8 cellular contexts compared by ENCODE assay signal in the genomic region with DNA sequence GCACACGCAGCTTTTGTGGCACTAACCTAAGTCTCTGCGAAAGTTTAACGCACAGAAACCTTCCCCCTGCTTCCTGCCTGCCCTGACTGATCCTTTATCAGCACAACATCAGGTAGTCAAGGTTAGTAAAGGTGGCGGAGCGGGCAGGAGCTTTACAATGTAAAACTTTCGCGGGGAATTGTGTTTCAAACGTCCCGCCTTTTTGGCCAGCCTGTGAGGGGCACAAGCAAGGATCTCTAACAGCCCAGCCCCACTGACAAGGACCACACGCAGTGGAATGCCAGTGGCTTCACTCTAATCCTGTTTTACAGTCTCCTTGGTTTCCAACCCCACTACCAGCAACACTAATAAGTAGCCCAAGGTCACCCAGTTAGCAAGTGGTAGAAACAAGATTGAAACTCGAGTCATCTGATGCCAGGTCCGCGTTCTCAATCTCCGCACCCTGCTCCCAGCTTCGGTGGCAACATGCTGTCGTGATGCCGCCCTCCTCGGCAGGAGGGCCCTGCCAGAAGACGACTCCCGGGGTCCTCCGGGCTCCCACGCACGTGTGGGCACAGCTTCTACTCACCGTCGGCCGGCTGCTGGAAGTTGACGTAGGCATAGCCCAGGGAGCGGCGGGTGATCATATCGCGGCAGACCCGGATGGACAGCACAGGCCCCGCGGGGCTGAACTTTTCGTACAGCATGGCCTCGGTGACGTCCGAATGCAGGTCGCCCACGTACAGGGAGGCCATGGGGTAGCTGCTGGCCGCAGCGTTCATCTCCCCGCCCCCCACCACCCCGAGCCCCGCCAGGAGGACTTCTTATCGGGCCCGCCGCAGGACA. TPM values are rescaled to one million over a fixed set of nuclear protein-coding genes. Genes with fewer than 3 reads are reported as not detected.
DNase-seq lines count a peak whose midpoint lies in the region; ATAC-seq, FAIRE-seq and TF ChIP-seq lines count a peak whose summit lies in the region.

No MANE protein-coding gene starts in this region.

- peak overlapping the region; percentile 86 for H3K9ac ChIP-seq in HUES6 (ENCODE audit: low read length)
- H3K9ac ChIP-seq in K562 (ENCODE audit: insufficient read depth in 1 of 2, low read depth in 2 of 2, low read length in 2 of 2) = peak overlapping the region; percentile 92 to 95
- H3K9ac ChIP-seq in iPS-15b (ENCODE audit: low read depth, low read length) = peak overlapping the region; percentile 56

- peaks cover 19% of the 10 kb centered on the region for H3K4me1 ChIP-seq in HUES6 (ENCODE audit: control insufficient read depth, insufficient read depth, low read length)
- peaks cover 22 to 24% of the 10 kb centered on the region in 2 experiments; a peak in 4 of 5 replicates for H3K4me1 ChIP-seq in K562 (replicated peaks in 1 of 2; ENCODE audit: control insufficient read depth in 2 of 2, insufficient read depth in 2 of 2, low read length in 2 of 2)
- H3K4me1 ChIP-seq in iPS-15b (ENCODE audit: control insufficient read depth, insufficient read depth, low read length) = peaks cover 15% of the 10 kb centered on the region
- peaks cover 0 to 32% (median 31%) of the 10 kb centered on the region in 4 donors for H3K4me1 ChIP-seq in sigmoid colon

- POLR2A ChIA-PET in GM10248 (lab: Yijun Ruan, JAX) = interaction anchor here (0.6 to 1.0 kb wide), 3 partner anchors 9 to 818 kb away, joined by 3 to 6 read pairs (median 4); no protein-coding TSS in a partner anchor
- POLR2A ChIA-PET in K562 (lab: Yijun Ruan, JAX) = interaction anchor here (0.5 to 5.4 kb wide), 26 partner anchors 8 to 560 kb away, joined by 3 to 82 read pairs (median 3); a partner anchor contains a TSS

- no peak; the same call in 1 of the 2 replicates for TF ChIP-seq POLR2A in K562 (conservative IDR thresholded peaks at IDR 0.05)
- TF ChIP-seq POLR2A in sigmoid colon (IDR thresholded peaks at IDR 0.05) = no peak

- peak overlapping the region; percentile 90 for H3K4me2 ChIP-seq in K562 (ENCODE audit: insufficient read depth, low read length)

- no peaks in the 10 kb centered on the region for H3K9me3 ChIP-seq in HUES6 (ENCODE audit: control insufficient read depth, insufficient read depth, low read depth, low read length)
- H3K9me3 ChIP-seq in K562 (replicated peaks; ENCODE audit: control insufficient read depth, insufficient read depth, low read depth, low read length) = no peaks in the 10 kb centered on the region
- H3K9me3 ChIP-seq in iPS-15b (ENCODE audit: control insufficient read depth, insufficient read depth, low read length) = no peaks in the 10 kb centered on the region
- no peaks in the 10 kb centered on the region for H3K9me3 ChIP-seq in sigmoid colon

- no peak for TF ChIP-seq EP300 in K562 (IDR thresholded peaks at IDR 0.05; ENCODE audit: low read length)
- peak in 2 of 4 donors; percentile 10 to 49 for TF ChIP-seq EP300 in sigmoid colon (IDR thresholded peaks at IDR 0.05)

- H3K36me3 ChIP-seq in HUES6 (ENCODE audit: control insufficient read depth, insufficient read depth, low read length) (peaks cover 53% of the 10 kb centered on the region), K562 (ENCODE audit: control insufficient read depth, insufficient read depth, low read length) (peaks cover 53% of the 10 kb centered on the region), iPS-15b (ENCODE audit: control insufficient read depth, insufficient read depth, low read length) (peaks cover 30% of the 10 kb centered on the region), sigmoid colon (peaks cover 15 to 30% (median 20%) of the 10 kb centered on the region in 4 donors)

- WGBS in K562 (ENCODE audit: insufficient coverage, low coverage, missing lambda C conversion rate) = 1% methylated on average over 44 of the region's 48 CpGs
- 1 to 3% methylated on average over 48 of the region's 48 CpGs for WGBS in sigmoid colon, 2 donors

- H2AFZ ChIP-seq in K562 (ENCODE audit: low read depth, low read length) = no peak overlapping the region

- in situ Hi-C loops in K562 (cut with MboI) = no loop called here

- BruUV-seq in K562 (replicated peaks; lab: Mats Ljungman, UMichigan) = no TSS peak

- H3K4me3 ChIP-seq in HUES6 (ENCODE audit: low read depth, low read length) = peak overlapping the region; percentile 75
- H3K4me3 ChIP-seq in K562 = peak overlapping the region; percentile 91
- H3K4me3 ChIP-seq in iPS-15b (ENCODE audit: low read depth, low read length) = peak overlapping the region; percentile 63
- H3K4me3 ChIP-seq in sigmoid colon = peak overlapping the region; percentile 56 to 86 (median 70)

- H3K27me3 ChIP-seq in HUES6 (ENCODE audit: control insufficient read depth, insufficient read depth, low read length) (no peaks in the 10 kb centered on the region), K562 (ENCODE audit: control insufficient read depth in 2 of 2, insufficient read depth in 2 of 2, low read length in 2 of 2) (no peaks in the 10 kb centered on the region), iPS-15b (ENCODE audit: control insufficient read depth, insufficient read depth, low read length) (peaks cover 3% of the 10 kb centered on the region), sigmoid colon (no peaks in the 10 kb centered on the region)

- peak; percentile 67 for DNase-seq in GM10248 (ENCODE audit: extremely low spot score)
- DNase-seq in T1000 (lab: John Stamatoyannopoulos, UW) = peak; percentile 18
- peak; percentile 78 to 85 (median 80) for DNase-seq in K562 (ENCODE audit: extremely low read depth in 1 of 4, low spot score in 3 of 4)
- peak; percentile 86 for DNase-seq in sigmoid colon
- no peak for DNase-seq in COLO829 (ENCODE audit: low spot score)

- CTCF ChIA-PET in GM10248 (lab: Yijun Ruan, JAX) = interaction anchor here (0.7 to 3.8 kb wide), 11 partner anchors 10 to 392 kb away, joined by 3 to 12 read pairs (median 4); no protein-coding TSS in a partner anchor
- CTCF ChIA-PET in K562 (lab: Yijun Ruan, JAX; ENCODE audit: low intra/inter-chr PET ratio) = interaction anchor here (0.6 kb wide), 1 partner anchor 11 kb away, joined by 5 read pairs; no protein-coding TSS in a partner anchor

- peaks cover 50% of the 10 kb centered on the region for H4K20me1 ChIP-seq in K562 (replicated peaks; ENCODE audit: control insufficient read depth, insufficient read depth, low read length)

- peaks cover 63% of the 10 kb centered on the region for H3K79me2 ChIP-seq in K562 (ENCODE audit: control insufficient read depth, insufficient read depth, low read length)

- no peak for TF ChIP-seq RAD21 in K562 (CRISPR knock-in tag; conservative IDR thresholded peaks at IDR 0.05 in 1 of 2, IDR thresholded peaks at IDR 0.05 in 1 of 2)

- ATAC-seq in K562 = peak; percentile 80
- ATAC-seq in HG03469 (IDR thresholded peaks at IDR 0.05; ENCODE audit: unreplicated experiment) = no peak

- no peak for TF ChIP-seq CTCF in GM10248 (IDR thresholded peaks at IDR 0.05; ENCODE audit: control extremely low read depth, extremely low read depth, low read depth, missing control alignments)
- no peak for TF ChIP-seq CTCF in K562 (IDR thresholded peaks at IDR 0.05 in 2 of 3, conservative IDR thresholded peaks at IDR 0.05 in 1 of 3; ENCODE audit: insufficient read depth in 2 of 3, low read depth in 1 of 3, low read length in 3 of 3)
- TF ChIP-seq CTCF in sigmoid colon (IDR thresholded peaks at IDR 0.05) = no peak

- intact Hi-C loops in K562 (cut with micrococcal nuclease) = no loop called here
- intact Hi-C loops in sigmoid colon (cut with DNase I) = loop anchor here (5.0 kb wide), 1 partner anchor 462 kb away; no protein-coding TSS in a partner anchor

- H3K9me1 ChIP-seq in K562 (ENCODE audit: control insufficient read depth, insufficient read depth, low read length) = peaks cover 16% of the 10 kb centered on the region

- H3K27ac ChIP-seq in HUES6 (ENCODE audit: low read depth, low read length) (peak overlapping the region; percentile 90; the same call in 1 of the 2 replicates), K562 (ENCODE audit: extremely low read depth, low read depth, low read length) (peak overlapping the region; percentile 86), sigmoid colon (peak overlapping the region; percentile 84 to 92 (median 88))

- FAIRE-seq in K562 (lab: Jason Lieb, UNC) = peak; percentile 40

TF ChIP-seq in K562, 482 proteins besides CTCF, POLR2A, EP300 and RAD21 (continues in another document):
- TF ChIP-seq, protein P1, sequence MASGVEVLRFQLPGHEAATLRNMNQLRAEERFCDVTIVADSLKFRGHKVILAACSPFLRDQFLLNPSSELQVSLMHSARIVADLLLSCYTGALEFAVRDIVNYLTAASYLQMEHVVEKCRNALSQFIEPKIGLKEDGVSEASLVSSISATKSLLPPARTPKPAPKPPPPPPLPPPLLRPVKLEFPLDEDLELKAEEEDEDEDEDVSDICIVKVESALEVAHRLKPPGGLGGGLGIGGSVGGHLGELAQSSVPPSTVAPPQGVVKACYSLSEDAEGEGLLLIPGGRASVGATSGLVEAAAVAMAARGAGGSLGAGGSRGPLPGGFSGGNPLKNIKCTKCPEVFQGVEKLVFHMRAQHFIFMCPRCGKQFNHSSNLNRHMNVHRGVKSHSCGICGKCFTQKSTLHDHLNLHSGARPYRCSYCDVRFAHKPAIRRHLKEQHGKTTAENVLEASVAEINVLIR (CRISPR knock-in tag; IDR thresholded peaks at IDR 0.05) = 0 out of 2 replicates have a peak, but pooled peaks have one; percentile 8
- TF ChIP-seq PHF21A (IDR thresholded peaks at IDR 0.05; ENCODE audit: borderline replicate concordance, low read depth) = no peak
- no peak; the same call in 1 of the 2 replicates for TF ChIP-seq ZBED1 (IDR thresholded peaks at IDR 0.05)
- no peak for TF ChIP-seq HOXB6 (CRISPR knock-in tag; IDR thresholded peaks at IDR 0.05; ENCODE audit: borderline replicate concordance)
- no peak for TF ChIP-seq ZNF224 (CRISPR knock-in tag; IDR thresholded peaks at IDR 0.05)

RNA-seq across cellular contexts. Expression of a gene that starts 1.2 kb away (rescaled TPM):
- total RNA-seq in K562 (2011; cell fraction: chromatin; rRNA removed; ENCODE audit: low replicate concordance) = 568 TPM in 2 replicates
- 333 and 358 TPM in 2 replicates for total RNA-seq in K562 (2011; cell fraction: nucleolus; rRNA removed)
- total RNA-seq in K562 (2011; cell fraction: nucleoplasm; rRNA removed) = 368 and 413 TPM in 2 replicates
- 207 and 244 TPM in 2 replicates for total RNA-seq in K562 (2014; rRNA removed)
- 212 and 220 TPM in 2 replicates for total RNA-seq in K562 (2014; rRNA removed; fragmentation: Illumina TruSeq; extraction: Trizol)
- 169 and 175 TPM in 2 replicates for total RNA-seq in K562 (2015; rRNA removed; fragmentation: Illumina TruSeq; extraction: Trizol)
- total RNA-seq in K562 (2021) = 520 and 526 TPM in 2 replicates
- polyA plus RNA-seq in K562 (2011; rRNA removed) = 145 and 147 TPM in 2 replicates
- polyA plus RNA-seq in K562 (2011; cell fraction: cytosol; rRNA removed) = 136 and 188 TPM in 2 replicates
- polyA plus RNA-seq in K562 (2011; cell fraction: nucleus; rRNA removed) = 574 and 790 TPM in 2 replicates
- polyA plus RNA-seq in K562 (2012) = 240 and 315 TPM in 2 replicates
- 369 and 413 TPM in 2 replicates for polyA plus RNA-seq in K562 (2014; fragmentation: Illumina TruSeq; extraction: Trizol)
- polyA plus RNA-seq in K562 (2014; fragmentation: Nextera tagmentation; extraction: Ambion mirVana) = 10 to 100 TPM; 77.7 to 88.4 TPM
- polyA plus RNA-seq in K562 (2014; rRNA removed) = 264 and 303 TPM in 2 replicates
- polyA minus RNA-seq in K562 (2011; rRNA and poly(A)+ RNA removed) = 134 and 150 TPM in 2 replicates
- polyA minus RNA-seq in K562 (2011; cell fraction: cytosol; rRNA and poly(A)+ RNA removed) = 197 and 243 TPM in 2 replicates
- 113 and 158 TPM in 2 replicates for polyA minus RNA-seq in K562 (2011; cell fraction: nucleus; rRNA and poly(A)+ RNA removed)
- 100 to 1,000 TPM in 3 of 4 donors, 10 to 100 TPM in 1; 95.8 to 181 (median 127) TPM for total RNA-seq in sigmoid colon
- polyA plus RNA-seq in sigmoid colon = 10 to 100 TPM; 37.9 to 76.7 (median 69.1) TPM
